Comparison of ENCODE assay signal across 12 cellular contexts in genomic region chr2:100380681-100381080, GRCh38. TPM values are rescaled to one million over a fixed set of nuclear protein-coding genes. Genes with fewer than 3 reads are reported as not detected.
A peak's percentile ranks its signal among the peaks of the same experiment; 100 is the strongest.
DNase-seq lines count a peak whose midpoint lies in the region; ATAC-seq and TF ChIP-seq lines count a peak whose summit lies in the region.
"Had no signal": no experiment of that assay in that cellular context is flagged by ENCODE, and none has a peak within 500 bp of the region (broad histone marks: within the 10 kb centered on the region; RNA-seq: fewer than 3 reads in every experiment).

No MANE protein-coding gene starts in this region.

- no peak for TF ChIP-seq EP300 in gastroesophageal sphincter (IDR thresholded peaks at IDR 0.05)

- no peak overlapping the region for H3K27ac Mint-ChIP-seq in type B pancreatic cell
- H3K27ac Mint-ChIP-seq: CD14-positive monocyte; CD8-positive, alpha-beta T cell; H9 had no signal

- H3K36me3 Mint-ChIP-seq in type B pancreatic cell, result no peaks in the 10 kb centered on the region
- H3K36me3 Mint-ChIP-seq: CD14-positive monocyte; CD8-positive, alpha-beta T cell had no signal

- H3K27ac ChIP-seq in KOPT-K1 (ENCODE audit: low read depth, low read length, poor library complexity, severe bottlenecking), result peak overlapping the region; percentile 36
- peak overlapping the region; percentile 34; the same call in 1 of the 2 replicates for H3K27ac ChIP-seq in Panc1 (ENCODE audit: low read length)
- H3K27ac ChIP-seq in gastroesophageal sphincter, result no peak overlapping the region
- H3K27ac ChIP-seq: GM23248 had no signal

- 80% methylated on average over 2 to 3 of the region's 3 CpGs for WGBS in gastroesophageal sphincter (ENCODE audit: low coverage in 1 of 2), 2 donors

- BruUV-seq in Panc1 (replicated peaks; lab: Mats Ljungman, UMichigan), result no TSS peak

- in situ Hi-C loops in Panc1 (cut with HindIII; ENCODE audit: low pct_unique_long_range_greater_than_20kb, low sequenced_read_pairs), result no loop called here
- in situ Hi-C loops in ACHN (cut with HindIII; ENCODE audit: low pct_ligation_motif_present, low pct_unique_long_range_greater_than_20kb, low sequenced_read_pairs), result no loop called here

- DNase-seq in Panc1 (ENCODE audit: low read depth, low spot score) (no peak), type B pancreatic cell (ENCODE audit: extremely low spot score, unreplicated experiment) (peak; percentile 34), ACHN (no peak), epidermal melanocyte (ENCODE audit: insufficient read length, low spot score) (no peak), GOT3 (lab: John Stamatoyannopoulos, UW) (no peak)

- no peak for TF ChIP-seq POLR2A in gastroesophageal sphincter (IDR thresholded peaks at IDR 0.05)

- no peaks in the 10 kb centered on the region for H3K36me3 ChIP-seq in KOPT-K1 (ENCODE audit: insufficient read depth, low read length)
- no peaks in the 10 kb centered on the region for H3K36me3 ChIP-seq in Panc1 (ENCODE audit: control insufficient read depth, insufficient read depth, low read length)
- H3K36me3 ChIP-seq in gastroesophageal sphincter, result no peaks in the 10 kb centered on the region

- TF ChIP-seq CTCF in Panc1 (IDR thresholded peaks at IDR 0.05), result no peak
- TF ChIP-seq CTCF in gastroesophageal sphincter (IDR thresholded peaks at IDR 0.05), result no peak
- TF ChIP-seq CTCF in type B pancreatic cell (conservative IDR thresholded peaks at IDR 0.05), result no peak

- CTCF ChIA-PET in Panc1 (lab: Charles Lee), result interaction anchor here (0.7 to 1.8 kb wide), 6 partner anchors 13 to 981 kb away, joined by 3 to 29 read pairs (median 4); no protein-coding TSS in a partner anchor

- H3K4me3 ChIP-seq in Panc1 (ENCODE audit: low read depth in 2 of 2, low read length in 2 of 2) (no peak overlapping the region), gastroesophageal sphincter (no peak overlapping the region)
- H3K4me3 ChIP-seq: GM23248 had no signal

- no peaks in the 10 kb centered on the region for H3K9me3 ChIP-seq in KOPT-K1 (ENCODE audit: insufficient read depth, low read length, poor library complexity, severe bottlenecking)
- no peaks in the 10 kb centered on the region for H3K9me3 ChIP-seq in Panc1 (ENCODE audit: control insufficient read depth, insufficient read depth, low read depth, low read length)
- H3K9me3 ChIP-seq in gastroesophageal sphincter, result no peaks in the 10 kb centered on the region

- H3K4me1 ChIP-seq in Panc1 (ENCODE audit: control insufficient read depth, insufficient read depth, low read length) (peaks cover 3% of the 10 kb centered on the region; the same call in 1 of the 2 replicates), gastroesophageal sphincter (no peaks in the 10 kb centered on the region)

- no peaks in the 10 kb centered on the region for H3K27me3 Mint-ChIP-seq in type B pancreatic cell

- H3K27me3 ChIP-seq in Panc1 (ENCODE audit: control insufficient read depth, insufficient read depth, low read length), result no peaks in the 10 kb centered on the region
- H3K27me3 ChIP-seq in gastroesophageal sphincter, result no peaks in the 10 kb centered on the region

- H3K9me3 Mint-ChIP-seq in type B pancreatic cell, result no peaks in the 10 kb centered on the region
- H3K9me3 Mint-ChIP-seq: CD14-positive monocyte; CD8-positive, alpha-beta T cell; H9; IgD-negative memory B cell had no signal

- ATAC-seq in Panc1 (peak; percentile 41; the same call in 1 of the 2 replicates), gastroesophageal sphincter (peak; percentile 28)

- no peaks in the 10 kb centered on the region for H3K4me1 Mint-ChIP-seq in type B pancreatic cell (ENCODE audit: unreplicated experiment)

- POLR2A ChIA-PET in Panc1 (lab: Charles Lee), result no interaction called here

- intact Hi-C loops in Panc1 (cut with micrococcal nuclease; ENCODE audit: unreplicated experiment), result loop anchor here (1.0 kb wide), 1 partner anchor 117 kb away; no protein-coding TSS in a partner anchor

- no peak overlapping the region for H3K4me3 Mint-ChIP-seq in type B pancreatic cell
- H3K4me3 Mint-ChIP-seq: CD14-positive monocyte; CD8-positive, alpha-beta T cell; H9; IgD-negative memory B cell had no signal

RNA-seq across cellular contexts. Expression of gene CHST10, which starts 36.8 kb away (rescaled TPM):
- total RNA-seq in Panc1 (2021; ENCODE audit: unreplicated experiment), result 22.0 TPM
- polyA plus RNA-seq in Panc1 (2012; ENCODE audit: insufficient read length), result 18.4 TPM
- 10 to 100 TPM; 10.6 to 21.9 (median 13.3) TPM for total RNA-seq in gastroesophageal sphincter
- 7.2 and 26.9 TPM in 2 replicates for total RNA-seq in type B pancreatic cell (ENCODE audit: low replicate concordance)

RNA-seq across cellular contexts. Expression of gene LONRF2, which starts 58.4 kb away (rescaled TPM):
- total RNA-seq in Panc1 (2021; ENCODE audit: unreplicated experiment) (12.9 TPM), gastroesophageal sphincter (10 to 100 TPM; 23.8 to 74.6 (median 51.0) TPM), type B pancreatic cell (ENCODE audit: low replicate concordance) (4.5 and 8.9 TPM in 2 replicates)
- polyA plus RNA-seq in Panc1 (2012; ENCODE audit: insufficient read length), result 3.9 TPM
- polyA plus RNA-seq: CD14-positive monocyte, GM23248, IgD-negative memory B cell had no signal

Comparison
In these comparisons a context has a peak if more than half of its experiments do, and no peak if none do; other contexts are left out.
1. H3K27ac ChIP-seq: peak in KOPT-K1 (single experiment) and Panc1 (single experiment); none in gastroesophageal sphincter (0 of 4).